Comparison of ENCODE assay signal across 28 cellular contexts in genomic region chr15:54119056-54119455, GRCh38.
"Had no signal": no experiment of that assay in that cellular context is flagged by ENCODE, and none has a peak within 500 bp of the region (broad histone marks: within the 10 kb centered on the region; RNA-seq: fewer than 3 reads in every experiment).

No MANE protein-coding gene starts in this region.

- H2AFZ ChIP-seq: hepatocyte had no signal

- H3K4me1 ChIP-seq: spleen, testis, transverse colon, uterus had no signal

- H3K4me3 ChIP-seq: hepatocyte, mucosa of descending colon, spleen, testis, transverse colon, uterus had no signal

- H3K4me2 ChIP-seq: hepatocyte had no signal

- H3K27me3 ChIP-seq: brain microvascular endothelial cell, hepatocyte, spleen, testis, transverse colon, uterus had no signal

- H3K36me3 ChIP-seq: brain microvascular endothelial cell, spleen, transverse colon, uterus, WERI-Rb-1 had no signal

- DNase-seq: activated CD4-positive, alpha-beta T cell treated with anti-CD3 and anti-CD28 coated beads for 48 hours; activated CD4-positive, alpha-beta T cell treated with anti-CD3 and anti-CD28 coated beads, Interleukin-2, amount 50 U/mL, for 48 hours; activated CD8-positive, alpha-beta memory T cell treated with anti-CD3 and anti-CD28 coated beads, Interleukin-2, amount 50 U/mL, for 4 hours; activated gamma-delta T cell; activated naive CD4-positive, alpha-beta T cell treated with anti-CD3 and anti-CD28 coated beads, Interleukin-2, amount 10 ng/mL, durations not matched to agents 7 days and 5 days; activated T-cell treated with anti-CD3 and anti-CD28 coated beads, Interleukin-2, amount 50 U/mL, for 1 hour; amniotic stem cell; brain microvascular endothelial cell; caudate nucleus; foreskin melanocyte; islet precursor cell; left ventricle myocardium superior; mucosa of descending colon; posterior cingulate gyrus; right cardiac atrium; spleen; stimulated activated naive CD4-positive, alpha-beta T cell; testis; transverse colon; uterus; WERI-Rb-1 had no signal

- H3K27ac ChIP-seq: brain microvascular endothelial cell, hepatocyte, spleen, testis, transverse colon, uterus, WERI-Rb-1 had no signal

- H3K9me3 ChIP-seq: mucosa of descending colon, testis, transverse colon, uterus had no signal

- FAIRE-seq: astrocyte, endothelial cell of umbilical vein, TTC549 had no signal

- ATAC-seq: activated CD4-positive, CD25-positive, alpha-beta regulatory T cell treated with anti-CD3 and anti-CD28 coated beads, Interleukin-2, amount 50 U/mL, for 24 hours; esophagus mucosa; left ventricle myocardium superior; mucosa of descending colon; natural killer cell treated with Interleukin-12 subunit alpha and Interleukin-12 subunit beta and Interleukin-15 and Interleukin-18, amount 100 ng/mL, for 72 hours; right cardiac atrium had no signal

- H3K79me2 ChIP-seq: hepatocyte had no signal
